In genomic region chr1:33164120-33164519, GRCh38 we compare ENCODE assay signal across 19 cellular contexts. TPM values are rescaled to one million over a fixed set of nuclear protein-coding genes. Genes with fewer than 3 reads are reported as not detected.
DNase-seq lines count a peak whose midpoint lies in the region; ATAC-seq and TF ChIP-seq lines count a peak whose summit lies in the region.
"Had no signal": no experiment of that assay in that cellular context is flagged by ENCODE, and none has a peak within 500 bp of the region (broad histone marks: within the 10 kb centered on the region; RNA-seq: fewer than 3 reads in every experiment).

No MANE protein-coding gene starts in this region.

- no peak overlapping the region for H2AK5ac ChIP-seq in neuronal stem cell (ENCODE audit: low read depth, low read length)

- no peak overlapping the region for H3K18ac ChIP-seq in neuronal stem cell (ENCODE audit: low read length)

- H3K23ac ChIP-seq in neuronal stem cell (ENCODE audit: low read depth, low read length, poor library complexity) = no peak overlapping the region

- H3K9me3 ChIP-seq in endodermal cell (ENCODE audit: control insufficient read depth, low read length) (no peaks in the 10 kb centered on the region), neuronal stem cell (replicated peaks in 1 of 2; ENCODE audit: control insufficient read depth in 2 of 2, insufficient read depth in 1 of 2, low read depth in 1 of 2, low read length in 2 of 2) (peaks cover 0 to 29% of the 10 kb centered on the region in 2 donors)
- H3K9me3 ChIP-seq: psoas muscle, stomach had no signal

- peaks cover 7% of the 10 kb centered on the region for H3K4me1 Mint-ChIP-seq in endodermal cell
- H3K4me1 Mint-ChIP-seq: activated B cell treated with CpG ODN at 0.5 μM for 24 hours had no signal

- peak overlapping the region; percentile 62 for H2AFZ ChIP-seq in neuronal stem cell (ENCODE audit: low read length)

- peak overlapping the region; percentile 53 for H3K27ac ChIP-seq in endodermal cell (ENCODE audit: low read depth, low read length)
- peak overlapping the region; percentile 27 for H3K27ac ChIP-seq in neuronal stem cell (replicated peaks; ENCODE audit: low read length)
- H3K27ac ChIP-seq: psoas muscle, stomach had no signal

- ATAC-seq in GM19452 (IDR thresholded peaks at IDR 0.05; ENCODE audit: unreplicated experiment) = no peak
- ATAC-seq in GM21423 (IDR thresholded peaks at IDR 0.05; ENCODE audit: unreplicated experiment) = no peak
- ATAC-seq: psoas muscle had no signal

- H4K8ac ChIP-seq in neuronal stem cell (ENCODE audit: low read depth, low read length) = no peak overlapping the region

- no peak overlapping the region for H3K4me3 Mint-ChIP-seq in endodermal cell
- H3K4me3 Mint-ChIP-seq: activated B cell treated with CpG ODN at 0.5 μM for 24 hours; activated naive CD8-positive, alpha-beta T cell treated with anti-CD3 and anti-CD28 coated beads for 36 hours had no signal

- peak; percentile 25 for DNase-seq in EH (ENCODE audit: low read depth)
- DNase-seq in RPMI7951 (ENCODE audit: low read depth) = peak; percentile 22
- peak; percentile 42 for DNase-seq in endodermal cell
- no peak for DNase-seq in neuronal stem cell (ENCODE audit: low spot score)
- DNase-seq in kidney tubule cell (ENCODE audit: low spot score) = no peak
- no peak for DNase-seq in activated T-cell treated with anti-CD3 and anti-CD28 coated beads for 4 hours
- DNase-seq: activated B cell treated with CpG ODN at 0.5 μM for 24 hours; activated CD4-positive, alpha-beta T cell treated with anti-CD3 and anti-CD28 coated beads, Interleukin-2, amount 50 U/mL, for 48 hours; activated naive CD8-positive, alpha-beta T cell treated with anti-CD3 and anti-CD28 coated beads for 36 hours; DMS53; effector CD4-positive, alpha-beta T cell; NCI-H1048; NCI-H187 treated with DMSO at 0.1 percent for 48 hours; NCI-H748 treated with DMSO at 0.1 percent for 48 hours; psoas muscle; stomach; T1000 had no signal

- H3K27me3 ChIP-seq in endodermal cell (ENCODE audit: control insufficient read depth, insufficient read depth, low read length, poor library complexity, severe bottlenecking) (no peaks in the 10 kb centered on the region), neuronal stem cell (ENCODE audit: control insufficient read depth in 3 of 3, insufficient read depth in 3 of 3, low read depth in 1 of 3, low read length in 3 of 3) (no peaks in the 10 kb centered on the region)
- H3K27me3 ChIP-seq: stomach had no signal

- WGBS in endodermal cell (ENCODE audit: insufficient coverage in 1 of 2, insufficient read length in 1 of 2), 2 experiments = 87% methylated on average over 6 of the region's 6 CpGs; no CpG with 5 or more reads in 1 of the 2 experiments
- WGBS in neuronal stem cell (ENCODE audit: extremely low coverage in 2 of 2, insufficient read length in 2 of 2, insufficient replicate concordance in 1 of 2), 2 donors = no CpG with 5 or more reads among the region's 6 CpGs

- H3K4me1 ChIP-seq in endodermal cell (ENCODE audit: control insufficient read depth, insufficient read depth, low read length) (no peaks in the 10 kb centered on the region), neuronal stem cell (ENCODE audit: control insufficient read depth in 2 of 2, insufficient read depth in 1 of 2, low read depth in 1 of 2, low read length in 2 of 2) (peaks cover 33 to 50% of the 10 kb centered on the region in 2 donors)
- H3K4me1 ChIP-seq: psoas muscle had no signal

- H3K36me3 Mint-ChIP-seq in endodermal cell (ENCODE audit: low read depth) = peaks cover 7% of the 10 kb centered on the region

- peaks cover 3% of the 10 kb centered on the region for H3K79me1 ChIP-seq in neuronal stem cell (ENCODE audit: low read depth, low read length)

- H2BK5ac ChIP-seq in neuronal stem cell (ENCODE audit: low read length) = no peak overlapping the region

- H4K91ac ChIP-seq in neuronal stem cell (ENCODE audit: low read depth, low read length, poor library complexity) = no peak overlapping the region

- H3K27ac Mint-ChIP-seq in endodermal cell = peak overlapping the region; percentile 48
- H3K27ac Mint-ChIP-seq: activated B cell treated with CpG ODN at 0.5 μM for 24 hours; activated naive CD8-positive, alpha-beta T cell treated with anti-CD3 and anti-CD28 coated beads for 36 hours had no signal

- H3K36me3 ChIP-seq in endodermal cell (ENCODE audit: control insufficient read depth, insufficient read depth, low read length) (no peaks in the 10 kb centered on the region), neuronal stem cell (replicated peaks in 1 of 2; ENCODE audit: control insufficient read depth in 2 of 2, insufficient read depth in 2 of 2, low read length in 2 of 2) (peaks cover 0 to 58% of the 10 kb centered on the region in 2 donors)

- peaks cover 4% of the 10 kb centered on the region for H3K27me3 Mint-ChIP-seq in endodermal cell (ENCODE audit: insufficient read depth)
- H3K27me3 Mint-ChIP-seq: activated B cell treated with CpG ODN at 0.5 μM for 24 hours; activated naive CD8-positive, alpha-beta T cell treated with anti-CD3 and anti-CD28 coated beads for 36 hours had no signal

- H2BK15ac ChIP-seq in neuronal stem cell (ENCODE audit: low read length) = no peak overlapping the region

- peaks cover 6% of the 10 kb centered on the region for H3K9me3 Mint-ChIP-seq in endodermal cell
- H3K9me3 Mint-ChIP-seq: activated B cell treated with CpG ODN at 0.5 μM for 24 hours; activated naive CD8-positive, alpha-beta T cell treated with anti-CD3 and anti-CD28 coated beads for 36 hours had no signal

- H2BK120ac ChIP-seq in neuronal stem cell (ENCODE audit: low read depth, low read length) = no peak overlapping the region

- no peak overlapping the region for H3K4me3 ChIP-seq in endodermal cell (ENCODE audit: low read length)
- no peak overlapping the region for H3K4me3 ChIP-seq in neuronal stem cell (ENCODE audit: low read length in 2 of 2)
- H3K4me3 ChIP-seq: psoas muscle, stomach had no signal

- no peak overlapping the region for H3K4ac ChIP-seq in neuronal stem cell (ENCODE audit: low read length)

- H3K14ac ChIP-seq in neuronal stem cell (ENCODE audit: low read length) = no peak overlapping the region

- no peak overlapping the region for H3K4me2 ChIP-seq in neuronal stem cell (ENCODE audit: insufficient read depth, low read length, poor library complexity, severe bottlenecking)

- no peak overlapping the region for H2BK12ac ChIP-seq in neuronal stem cell (ENCODE audit: low read length)

- H3K9ac ChIP-seq in endodermal cell (ENCODE audit: extremely low read depth, low read length, poor library complexity, severe bottlenecking) (no peak overlapping the region), neuronal stem cell (ENCODE audit: low read depth, low read length, poor library complexity) (no peak overlapping the region)

- no peak for TF ChIP-seq CTCF in endodermal cell (conservative IDR thresholded peaks at IDR 0.05)

RNA-seq across cellular contexts. Expression of gene TRIM62, which starts 17.7 kb away (rescaled TPM):
- total RNA-seq in RPMI7951 (2014; rRNA removed; shearing (Covaris generic)) = 5.6 and 6.2 TPM in 2 replicates
- 1 to 10 TPM; 5.1 to 6.0 TPM for total RNA-seq in endodermal cell
- polyA plus RNA-seq in endodermal cell (2013, experiment 1 of 2) = 9.4 TPM
- 8.0 TPM for polyA plus RNA-seq in endodermal cell (2013, experiment 2 of 2)
- polyA plus RNA-seq in neuronal stem cell (2013, experiment 1 of 2) = 3.4 TPM
- 3.4 TPM for polyA plus RNA-seq in neuronal stem cell (2013, experiment 2 of 2)

Comparison
In these comparisons a context has a peak if more than half of its experiments do, and no peak if none do; other contexts are left out.
1. DNase-seq: peak in EH (single experiment), RPMI7951 (single experiment) and endodermal cell (single experiment); none in neuronal stem cell (single experiment), kidney tubule cell (single experiment) and activated T-cell treated with anti-CD3 and anti-CD28 coated beads for 4 hours (single experiment).